1 cellular context compared by ENCODE assay signal in the genomic region with DNA sequence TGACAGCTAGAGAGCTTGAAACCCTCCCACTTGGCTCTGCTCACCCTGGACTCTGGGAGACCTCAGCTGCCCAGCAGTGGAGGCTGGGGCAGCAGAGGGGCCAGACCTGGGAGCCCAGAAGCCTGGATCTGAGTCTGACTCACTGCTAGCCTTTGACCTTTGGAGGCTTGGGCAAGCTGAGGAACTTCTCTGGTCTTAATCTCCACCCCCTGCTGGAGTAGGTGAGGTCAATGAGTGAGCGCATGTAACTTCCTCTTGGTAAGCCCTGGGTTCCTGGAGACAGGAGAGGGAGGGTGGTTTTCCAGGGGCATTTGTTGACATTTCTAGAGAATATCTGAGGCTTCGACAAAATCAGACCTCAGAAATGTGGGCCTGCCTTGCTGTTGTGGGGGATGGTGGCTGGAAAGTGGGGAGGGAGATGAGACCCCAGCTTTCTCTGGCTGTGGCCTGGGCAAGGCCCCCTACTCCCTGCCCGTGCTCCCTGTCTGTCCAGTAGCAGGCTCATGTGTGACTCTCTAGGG.
A peak's percentile ranks its signal among the peaks of the same experiment; 100 is the strongest.
TF ChIP-seq lines count a peak whose summit lies in the region.

No MANE protein-coding gene starts in this region.

TF ChIP-seq in K562, 482 proteins besides CTCF, POLR2A, EP300 and RAD21 (continued from another document):
- TF ChIP-seq NRF1 (conservative IDR thresholded peaks at IDR 0.05 in 1 of 2, IDR thresholded peaks at IDR 0.05 in 1 of 2): peak; percentile 37 to 46; a peak in 3 of 4 replicates
- TF ChIP-seq TRIM24 (IDR thresholded peaks at IDR 0.05): 0 out of 4 replicates have a peak, but pooled peaks of 1 of the 2 experiments have one; percentile 23
- 0 out of 2 replicates have a peak, but pooled peaks have one; percentile 6 for TF ChIP-seq CBFA2T2 (conservative IDR thresholded peaks at IDR 0.05)
- TF ChIP-seq, protein P1, sequence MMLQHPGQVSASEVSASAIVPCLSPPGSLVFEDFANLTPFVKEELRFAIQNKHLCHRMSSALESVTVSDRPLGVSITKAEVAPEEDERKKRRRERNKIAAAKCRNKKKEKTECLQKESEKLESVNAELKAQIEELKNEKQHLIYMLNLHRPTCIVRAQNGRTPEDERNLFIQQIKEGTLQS (IDR thresholded peaks at IDR 0.05): peak; percentile 82
- TF ChIP-seq, protein P1 (CRISPR knock-in tag; conservative IDR thresholded peaks at IDR 0.05): peak; percentile 72; the same call in 1 of the 2 replicates
- TF ChIP-seq NR2C2 (CRISPR knock-in tag; IDR thresholded peaks at IDR 0.05): peak; percentile 93
- peak; percentile 96 for TF ChIP-seq NR2C2 (tag; IDR thresholded peaks at IDR 0.05)
- 0 out of 2 replicates have a peak, but pooled peaks have one; percentile 50 for TF ChIP-seq NFXL1 (CRISPR knock-in tag; IDR thresholded peaks at IDR 0.05)
- TF ChIP-seq HBP1 (CRISPR knock-in tag; IDR thresholded peaks at IDR 0.05): no peak
- peak; percentile 22; the same call in 1 of the 2 replicates for TF ChIP-seq SMC3 (conservative IDR thresholded peaks at IDR 0.05; ENCODE audit: insufficient read depth, low read depth, low read length)
- TF ChIP-seq FOXM1 (IDR thresholded peaks at IDR 0.05; ENCODE audit: low read depth): no peak
- TF ChIP-seq FOXM1 (CRISPR knock-in tag; IDR thresholded peaks at IDR 0.05; ENCODE audit: low read depth): no peak
- TF ChIP-seq SMAD4 (CRISPR knock-in tag; conservative IDR thresholded peaks at IDR 0.05): peak; percentile 31; the same call in 1 of the 2 replicates
- TF ChIP-seq, protein P2, sequence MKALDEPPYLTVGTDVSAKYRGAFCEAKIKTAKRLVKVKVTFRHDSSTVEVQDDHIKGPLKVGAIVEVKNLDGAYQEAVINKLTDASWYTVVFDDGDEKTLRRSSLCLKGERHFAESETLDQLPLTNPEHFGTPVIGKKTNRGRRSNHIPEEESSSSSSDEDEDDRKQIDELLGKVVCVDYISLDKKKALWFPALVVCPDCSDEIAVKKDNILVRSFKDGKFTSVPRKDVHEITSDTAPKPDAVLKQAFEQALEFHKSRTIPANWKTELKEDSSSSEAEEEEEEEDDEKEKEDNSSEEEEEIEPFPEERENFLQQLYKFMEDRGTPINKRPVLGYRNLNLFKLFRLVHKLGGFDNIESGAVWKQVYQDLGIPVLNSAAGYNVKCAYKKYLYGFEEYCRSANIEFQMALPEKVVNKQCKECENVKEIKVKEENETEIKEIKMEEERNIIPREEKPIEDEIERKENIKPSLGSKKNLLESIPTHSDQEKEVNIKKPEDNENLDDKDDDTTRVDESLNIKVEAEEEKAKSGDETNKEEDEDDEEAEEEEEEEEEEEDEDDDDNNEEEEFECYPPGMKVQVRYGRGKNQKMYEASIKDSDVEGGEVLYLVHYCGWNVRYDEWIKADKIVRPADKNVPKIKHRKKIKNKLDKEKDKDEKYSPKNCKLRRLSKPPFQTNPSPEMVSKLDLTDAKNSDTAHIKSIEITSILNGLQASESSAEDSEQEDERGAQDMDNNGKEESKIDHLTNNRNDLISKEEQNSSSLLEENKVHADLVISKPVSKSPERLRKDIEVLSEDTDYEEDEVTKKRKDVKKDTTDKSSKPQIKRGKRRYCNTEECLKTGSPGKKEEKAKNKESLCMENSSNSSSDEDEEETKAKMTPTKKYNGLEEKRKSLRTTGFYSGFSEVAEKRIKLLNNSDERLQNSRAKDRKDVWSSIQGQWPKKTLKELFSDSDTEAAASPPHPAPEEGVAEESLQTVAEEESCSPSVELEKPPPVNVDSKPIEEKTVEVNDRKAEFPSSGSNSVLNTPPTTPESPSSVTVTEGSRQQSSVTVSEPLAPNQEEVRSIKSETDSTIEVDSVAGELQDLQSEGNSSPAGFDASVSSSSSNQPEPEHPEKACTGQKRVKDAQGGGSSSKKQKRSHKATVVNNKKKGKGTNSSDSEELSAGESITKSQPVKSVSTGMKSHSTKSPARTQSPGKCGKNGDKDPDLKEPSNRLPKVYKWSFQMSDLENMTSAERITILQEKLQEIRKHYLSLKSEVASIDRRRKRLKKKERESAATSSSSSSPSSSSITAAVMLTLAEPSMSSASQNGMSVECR (CRISPR knock-in tag; IDR thresholded peaks at IDR 0.05): no peak
- peak; percentile 94 for TF ChIP-seq NR2C1 (IDR thresholded peaks at IDR 0.05)
- TF ChIP-seq NR2C1 (tag; IDR thresholded peaks at IDR 0.05): peak; percentile 95
- peak; percentile 24; the same call in 1 of the 2 replicates for TF ChIP-seq HDAC2 (IDR thresholded peaks at IDR 0.05)
- TF ChIP-seq HCFC1 (IDR thresholded peaks at IDR 0.05; ENCODE audit: low read depth, low read length): peak; percentile 23; the same call in 1 of the 2 replicates
- TF ChIP-seq FOSL1 (tag; conservative IDR thresholded peaks at IDR 0.05): peak; percentile 88
- 0 out of 2 replicates have a peak, but pooled peaks have one; percentile 24 for TF ChIP-seq ZNF143 (CRISPR knock-in tag; IDR thresholded peaks at IDR 0.05)
- TF ChIP-seq SOX6 (IDR thresholded peaks at IDR 0.05): peak; percentile 51; the same call in 1 of the 2 replicates
- TF ChIP-seq CEBPB (tag; IDR thresholded peaks at IDR 0.05): peak; percentile 55; the same call in 1 of the 2 replicates
- TF ChIP-seq, protein P3, sequence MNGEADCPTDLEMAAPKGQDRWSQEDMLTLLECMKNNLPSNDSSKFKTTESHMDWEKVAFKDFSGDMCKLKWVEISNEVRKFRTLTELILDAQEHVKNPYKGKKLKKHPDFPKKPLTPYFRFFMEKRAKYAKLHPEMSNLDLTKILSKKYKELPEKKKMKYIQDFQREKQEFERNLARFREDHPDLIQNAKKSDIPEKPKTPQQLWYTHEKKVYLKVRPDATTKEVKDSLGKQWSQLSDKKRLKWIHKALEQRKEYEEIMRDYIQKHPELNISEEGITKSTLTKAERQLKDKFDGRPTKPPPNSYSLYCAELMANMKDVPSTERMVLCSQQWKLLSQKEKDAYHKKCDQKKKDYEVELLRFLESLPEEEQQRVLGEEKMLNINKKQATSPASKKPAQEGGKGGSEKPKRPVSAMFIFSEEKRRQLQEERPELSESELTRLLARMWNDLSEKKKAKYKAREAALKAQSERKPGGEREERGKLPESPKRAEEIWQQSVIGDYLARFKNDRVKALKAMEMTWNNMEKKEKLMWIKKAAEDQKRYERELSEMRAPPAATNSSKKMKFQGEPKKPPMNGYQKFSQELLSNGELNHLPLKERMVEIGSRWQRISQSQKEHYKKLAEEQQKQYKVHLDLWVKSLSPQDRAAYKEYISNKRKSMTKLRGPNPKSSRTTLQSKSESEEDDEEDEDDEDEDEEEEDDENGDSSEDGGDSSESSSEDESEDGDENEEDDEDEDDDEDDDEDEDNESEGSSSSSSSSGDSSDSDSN (IDR thresholded peaks at IDR 0.05; ENCODE audit: borderline replicate concordance in 1 of 2, low read depth in 2 of 2, low read length in 2 of 2): 0 out of 4 replicates have a peak, but pooled peaks of 1 of the 2 experiments have one; percentile 39
- 0 out of 2 replicates have a peak, but pooled peaks have one; percentile 49 for TF ChIP-seq CBFB (CRISPR knock-in tag; IDR thresholded peaks at IDR 0.05)
- TF ChIP-seq, protein P4, sequence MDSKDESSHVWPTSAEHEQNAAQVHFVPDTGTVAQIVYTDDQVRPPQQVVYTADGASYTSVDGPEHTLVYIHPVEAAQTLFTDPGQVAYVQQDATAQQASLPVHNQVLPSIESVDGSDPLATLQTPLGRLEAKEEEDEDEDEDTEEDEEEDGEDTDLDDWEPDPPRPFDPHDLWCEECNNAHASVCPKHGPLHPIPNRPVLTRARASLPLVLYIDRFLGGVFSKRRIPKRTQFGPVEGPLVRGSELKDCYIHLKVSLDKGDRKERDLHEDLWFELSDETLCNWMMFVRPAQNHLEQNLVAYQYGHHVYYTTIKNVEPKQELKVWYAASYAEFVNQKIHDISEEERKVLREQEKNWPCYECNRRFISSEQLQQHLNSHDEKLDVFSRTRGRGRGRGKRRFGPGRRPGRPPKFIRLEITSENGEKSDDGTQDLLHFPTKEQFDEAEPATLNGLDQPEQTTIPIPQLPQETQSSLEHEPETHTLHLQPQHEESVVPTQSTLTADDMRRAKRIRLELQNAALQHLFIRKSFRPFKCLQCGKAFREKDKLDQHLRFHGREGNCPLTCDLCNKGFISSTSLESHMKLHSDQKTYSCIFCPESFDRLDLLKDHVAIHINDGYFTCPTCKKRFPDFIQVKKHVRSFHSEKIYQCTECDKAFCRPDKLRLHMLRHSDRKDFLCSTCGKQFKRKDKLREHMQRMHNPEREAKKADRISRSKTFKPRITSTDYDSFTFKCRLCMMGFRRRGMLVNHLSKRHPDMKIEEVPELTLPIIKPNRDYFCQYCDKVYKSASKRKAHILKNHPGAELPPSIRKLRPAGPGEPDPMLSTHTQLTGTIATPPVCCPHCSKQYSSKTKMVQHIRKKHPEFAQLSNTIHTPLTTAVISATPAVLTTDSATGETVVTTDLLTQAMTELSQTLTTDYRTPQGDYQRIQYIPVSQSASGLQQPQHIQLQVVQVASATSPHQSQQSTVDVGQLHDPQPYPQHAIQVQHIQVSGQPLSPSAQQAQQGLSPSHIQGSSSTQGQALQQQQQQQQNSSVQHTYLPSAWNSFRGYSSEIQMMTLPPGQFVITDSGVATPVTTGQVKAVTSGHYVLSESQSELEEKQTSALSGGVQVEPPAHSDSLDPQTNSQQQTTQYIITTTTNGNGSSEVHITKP (IDR thresholded peaks at IDR 0.05; ENCODE audit: partially characterized antibody): peak; percentile 12
- TF ChIP-seq EP400 (IDR thresholded peaks at IDR 0.05): peak; percentile 52; the same call in 1 of the 2 replicates
- peak; percentile 63 for TF ChIP-seq CREM (IDR thresholded peaks at IDR 0.05; ENCODE audit: low read depth)
